1 cellular context compared by ENCODE assay signal in genomic region chr10:123413353-123413752, GRCh38.
TF ChIP-seq lines count a peak whose summit lies in the region.

No MANE protein-coding gene starts in this region.

TF ChIP-seq in GM12878, 131 proteins besides CTCF, POLR2A, EP300 and RAD21:
- TF ChIP-seq TAF1 (IDR thresholded peaks at IDR 0.05; ENCODE audit: borderline replicate concordance, low read depth, low read length) (no peak), ZBTB11 (CRISPR knock-in tag; IDR thresholded peaks at IDR 0.05) (no peak), RB1 (IDR thresholded peaks at IDR 0.05; ENCODE audit: borderline replicate concordance) (no peak), MTA3 (IDR thresholded peaks at IDR 0.05; ENCODE audit: borderline replicate concordance, low read length) (no peak), STAT1 (conservative IDR thresholded peaks at IDR 0.05) (no peak), RAD51 (IDR thresholded peaks at IDR 0.05) (no peak), ZNF274 (IDR thresholded peaks at IDR 0.05; ENCODE audit: insufficient read depth, insufficient read length) (no peak), BHLHE40 (IDR thresholded peaks at IDR 0.05; ENCODE audit: borderline replicate concordance in 1 of 2, low read depth in 2 of 2, low read length in 1 of 2) (no peak), IRF3 (IDR thresholded peaks at IDR 0.05) (no peak), MTA2 (IDR thresholded peaks at IDR 0.05; ENCODE audit: low read depth) (no peak), CEBPZ (IDR thresholded peaks at IDR 0.05; ENCODE audit: low read depth, low read length) (no peak), SMC3 (IDR thresholded peaks at IDR 0.05; ENCODE audit: borderline replicate concordance, low read length) (peak; percentile 29; the same call in 1 of the 2 replicates), DPF2 (IDR thresholded peaks at IDR 0.05) (no peak), NBN (IDR thresholded peaks at IDR 0.05) (no peak), RUNX3 (IDR thresholded peaks at IDR 0.05; ENCODE audit: low read length) (peak; percentile 13; the same call in 1 of the 2 replicates), EGR1 (IDR thresholded peaks at IDR 0.05; ENCODE audit: borderline replicate concordance in 1 of 2, low read depth in 2 of 2, low read length in 2 of 2) (no peak)
